Comparison of ENCODE assay signal across 13 cellular contexts in genomic region chr21:29190920-29191319, GRCh38.
DNase-seq lines count a peak whose midpoint lies in the region; ATAC-seq, FAIRE-seq and TF ChIP-seq lines count a peak whose summit lies in the region.
"Had no signal": no experiment of that assay in that cellular context is flagged by ENCODE, and none has a peak within 500 bp of the region (broad histone marks: within the 10 kb centered on the region; RNA-seq: fewer than 3 reads in every experiment).

No MANE protein-coding gene starts in this region.

- TF ChIP-seq EP300 in K562 (IDR thresholded peaks at IDR 0.05; ENCODE audit: low read length) (no peak), transverse colon (IDR thresholded peaks at IDR 0.05; ENCODE audit: low read depth) (no peak)

- no peak for TF ChIP-seq POLR2A in K562 (conservative IDR thresholded peaks at IDR 0.05)
- TF ChIP-seq POLR2A in right lobe of liver (IDR thresholded peaks at IDR 0.05), result no peak
- TF ChIP-seq POLR2A in transverse colon (IDR thresholded peaks at IDR 0.05), result no peak

- H3K27me3 ChIP-seq in K562 (ENCODE audit: control insufficient read depth in 2 of 2, insufficient read depth in 2 of 2, low read length in 2 of 2) (peaks cover 3 to 4% of the 10 kb centered on the region in 2 experiments; a peak in 2 of 5 replicates), right lobe of liver (no peaks in the 10 kb centered on the region), transverse colon (no peaks in the 10 kb centered on the region)

- no peak overlapping the region for H3K4me2 ChIP-seq in K562 (ENCODE audit: insufficient read depth, low read length)

- intact Hi-C loops in Right ventricle myocardium superior (cut with DNase I), result no loop called here
- intact Hi-C loops in cardiac septum (cut with DNase I), result no loop called here
- intact Hi-C loops in K562 (cut with micrococcal nuclease), result no loop called here
- intact Hi-C loops in right lobe of liver (cut with DNase I), result no loop called here
- intact Hi-C loops in transverse colon (cut with DNase I; ENCODE audit: low total_unique reads), result loop anchor here (10.0 kb wide), 1 partner anchor 984 kb away; no protein-coding TSS in a partner anchor

- H3K9me3 ChIP-seq in K562 (replicated peaks; ENCODE audit: control insufficient read depth, insufficient read depth, low read depth, low read length), result no peaks in the 10 kb centered on the region
- H3K9me3 ChIP-seq in right lobe of liver, result no peaks in the 10 kb centered on the region
- no peaks in the 10 kb centered on the region for H3K9me3 ChIP-seq in transverse colon

- TF ChIP-seq CTCF in K562 (IDR thresholded peaks at IDR 0.05 in 2 of 3, conservative IDR thresholded peaks at IDR 0.05 in 1 of 3; ENCODE audit: insufficient read depth in 2 of 3, low read depth in 1 of 3, low read length in 3 of 3) (no peak), right lobe of liver (IDR thresholded peaks at IDR 0.05) (no peak), transverse colon (IDR thresholded peaks at IDR 0.05) (no peak)

- in situ Hi-C loops in K562 (cut with MboI), result no loop called here
- in situ Hi-C loops in transverse colon (cut with MboI; ENCODE audit: low pct_ligation_motif_present in 1 of 4, low pct_unique_long_range_greater_than_20kb in 1 of 4, low sequenced_read_pairs in 3 of 4), result no loop called here

- H3K27ac ChIP-seq in K562 (ENCODE audit: extremely low read depth, low read depth, low read length), result no peak overlapping the region
- peak overlapping the region; percentile 35 to 94 (median 84) for H3K27ac ChIP-seq in right lobe of liver
- no peak overlapping the region for H3K27ac ChIP-seq in caudate nucleus (ENCODE audit: low read depth, low read length)
- no peak overlapping the region for H3K27ac ChIP-seq in transverse colon

- TF ChIP-seq RAD21 in K562 (CRISPR knock-in tag; conservative IDR thresholded peaks at IDR 0.05 in 1 of 2, IDR thresholded peaks at IDR 0.05 in 1 of 2), result no peak

- no peaks in the 10 kb centered on the region for H3K9me1 ChIP-seq in K562 (ENCODE audit: control insufficient read depth, insufficient read depth, low read length)

- H3K36me3 ChIP-seq in K562 (ENCODE audit: control insufficient read depth, insufficient read depth, low read length) (no peaks in the 10 kb centered on the region), right lobe of liver (no peaks in the 10 kb centered on the region), transverse colon (no peaks in the 10 kb centered on the region)

- no peak for FAIRE-seq in K562 (lab: Jason Lieb, UNC)

- H3K4me1 ChIP-seq in K562 (replicated peaks in 1 of 2; ENCODE audit: control insufficient read depth in 2 of 2, insufficient read depth in 2 of 2, low read length in 2 of 2) (no peaks in the 10 kb centered on the region), right lobe of liver (peaks cover 0 to 81% (median 31%) of the 10 kb centered on the region in 4 donors), transverse colon (peaks cover 0 to 10% (median 3%) of the 10 kb centered on the region in 4 donors)

- no peak overlapping the region for H3K4me3 ChIP-seq in K562
- no peak overlapping the region for H3K4me3 ChIP-seq in right lobe of liver
- no peak overlapping the region for H3K4me3 ChIP-seq in transverse colon

- CTCF ChIA-PET in K562 (lab: Yijun Ruan, JAX; ENCODE audit: low intra/inter-chr PET ratio), result no interaction called here

- H4K20me1 ChIP-seq in K562 (replicated peaks; ENCODE audit: control insufficient read depth, insufficient read depth, low read length), result no peaks in the 10 kb centered on the region

- no peak overlapping the region for H2AFZ ChIP-seq in K562 (ENCODE audit: low read depth, low read length)

- no peaks in the 10 kb centered on the region for H3K79me2 ChIP-seq in K562 (ENCODE audit: control insufficient read depth, insufficient read depth, low read length)

- no peak overlapping the region for H3K9ac ChIP-seq in K562 (ENCODE audit: insufficient read depth in 1 of 2, low read depth in 2 of 2, low read length in 2 of 2)

- no peak for ATAC-seq in Right ventricle myocardium superior (ENCODE audit: poor library complexity)
- ATAC-seq in K562, result no peak
- ATAC-seq in right lobe of liver, result peak; percentile 46 to 68 (median 60)
- no peak for ATAC-seq in HG03520 (IDR thresholded peaks at IDR 0.05; ENCODE audit: unreplicated experiment)
- no peak for ATAC-seq in GM19351 (IDR thresholded peaks at IDR 0.05; ENCODE audit: unreplicated experiment)

- POLR2A ChIA-PET in K562 (lab: Yijun Ruan, JAX), result no interaction called here

- WGBS in K562 (ENCODE audit: insufficient coverage, low coverage, missing lambda C conversion rate), result 0% methylated on average over 2 of the region's 2 CpGs
- 40% methylated on average over 2 of the region's 2 CpGs for WGBS in right lobe of liver (ENCODE audit: insufficient coverage, low coverage, low lambda C conversion rate, missing lambda C conversion rate)
- 91% methylated on average over 2 of the region's 2 CpGs; no CpG with 5 or more reads in 1 of the 2 donors for WGBS in transverse colon (ENCODE audit: low coverage in 1 of 2), 2 donors

- DNase-seq in Right ventricle myocardium superior, result peak; percentile 55
- no peak for DNase-seq in cardiac septum (ENCODE audit: low spot score)
- no peak for DNase-seq in K562 (ENCODE audit: extremely low read depth in 1 of 4, low spot score in 3 of 4)
- peak in 2 of 3 donors; percentile 81 to 87 for DNase-seq in right lobe of liver
- no peak for DNase-seq in caudate nucleus (lab: John Stamatoyannopoulos, UW)
- no peak for DNase-seq in transverse colon
- DNase-seq: activated CD4-positive, alpha-beta T cell treated with anti-CD3 and anti-CD28 coated beads, Interleukin-2, amount 50 U/mL, for 4 hours; C1 segment of cervical spinal cord; hypothalamus; NCI-H1694; T-helper 1 cell had no signal

- BruUV-seq in K562 (replicated peaks; lab: Mats Ljungman, UMichigan), result no TSS peak

TF ChIP-seq in K562, 482 proteins besides CTCF, POLR2A, EP300 and RAD21:
- TF ChIP-seq ZBTB1 (CRISPR knock-in tag; IDR thresholded peaks at IDR 0.05; ENCODE audit: borderline replicate concordance, low read depth) (no peak), ZNF449 (CRISPR knock-in tag; IDR thresholded peaks at IDR 0.05) (no peak), IRF1 (CRISPR knock-in tag; IDR thresholded peaks at IDR 0.05; ENCODE audit: borderline replicate concordance) (no peak), IRF2 (CRISPR knock-in tag; IDR thresholded peaks at IDR 0.05) (no peak), SP2 (IDR thresholded peaks at IDR 0.05; ENCODE audit: extremely low read depth, low read depth, low read length, poor library complexity, severe bottlenecking) (no peak), ZNF511 (CRISPR knock-in tag; IDR thresholded peaks at IDR 0.05) (no peak), DPF2 (IDR thresholded peaks at IDR 0.05) (no peak), BHLHE40 (IDR thresholded peaks at IDR 0.05; ENCODE audit: low read length) (no peak), CGGBP1 (CRISPR knock-in tag; IDR thresholded peaks at IDR 0.05) (no peak), MCM2 (IDR thresholded peaks at IDR 0.05; ENCODE audit: low read depth) (no peak), ARNT (IDR thresholded peaks at IDR 0.05) (no peak), CHD2 (IDR thresholded peaks at IDR 0.05; ENCODE audit: low read depth, low read length) (no peak), RBBP5 (IDR thresholded peaks at IDR 0.05; ENCODE audit: borderline replicate concordance, insufficient read depth, low read length, poor library complexity, severe bottlenecking) (no peak), CEBPB (tag; IDR thresholded peaks at IDR 0.05) (peak; percentile 71), CEBPG (CRISPR knock-in tag; IDR thresholded peaks at IDR 0.05) (no peak), CEBPG (tag; conservative IDR thresholded peaks at IDR 0.05 in 1 of 2, IDR thresholded peaks at IDR 0.05 in 1 of 2) (peak in 1 of 2 experiments; percentile 62; a peak in 1 of 4 replicates), BRD9 (IDR thresholded peaks at IDR 0.05; ENCODE audit: low read depth, partially characterized antibody) (no peak), ZNF445 (CRISPR knock-in tag; IDR thresholded peaks at IDR 0.05; ENCODE audit: low read depth) (no peak)

Comparison
In these comparisons a context has a peak if more than half of its experiments do, and no peak if none do; other contexts are left out.
1. DNase-seq: peak in Right ventricle myocardium superior (single experiment) and right lobe of liver (2 of 3); none in cardiac septum (single experiment), K562 (0 of 4), caudate nucleus (0 of 61) and transverse colon (single experiment).
2. ATAC-seq: peak in right lobe of liver (4 of 4); none in Right ventricle myocardium superior (single experiment), K562 (single experiment), HG03520 (single experiment) and GM19351 (single experiment).
3. H3K27ac ChIP-seq: peak in right lobe of liver (3 of 3); none in K562 (single experiment), caudate nucleus (single experiment) and transverse colon (0 of 4).